Comparison of ENCODE assay signal across 11 cellular contexts in genomic region chr1:162022626-162023025, GRCh38. TPM values are rescaled to one million over a fixed set of nuclear protein-coding genes. Genes with fewer than 3 reads are reported as not detected.
A peak's percentile ranks its signal among the peaks of the same experiment; 100 is the strongest.
DNase-seq lines count a peak whose midpoint lies in the region; ATAC-seq and TF ChIP-seq lines count a peak whose summit lies in the region.
"Had no signal": no experiment of that assay in that cellular context is flagged by ENCODE, and none has a peak within 500 bp of the region (broad histone marks: within the 10 kb centered on the region; RNA-seq: fewer than 3 reads in every experiment).

No MANE protein-coding gene starts in this region.

- POLR2A ChIA-PET in CD4-positive, alpha-beta memory T cell (lab: Charles Lee; ENCODE audit: partially characterized antibody): no interaction called here

- H3K4me1 Mint-ChIP-seq in CD4-positive, alpha-beta memory T cell: peaks cover 3 to 13% (median 7%) of the 10 kb centered on the region in 4 donors
- H3K4me1 Mint-ChIP-seq in endodermal cell (peaks cover 12% of the 10 kb centered on the region), osteocyte (ENCODE audit: unreplicated experiment) (peaks cover 50% of the 10 kb centered on the region)

- H3K4me2 ChIP-seq in KMS-11: peak overlapping the region; percentile 71

- H3K4me3 Mint-ChIP-seq in CD4-positive, alpha-beta memory T cell: peak overlapping the region; percentile 86 to 95 (median 88)
- H3K4me3 Mint-ChIP-seq in endodermal cell (no peak overlapping the region), osteocyte (ENCODE audit: unreplicated experiment) (peak overlapping the region; percentile 93)

- in situ Hi-C loops in KBM-7 (cut with MboI; ENCODE audit: low pct_unique_long_range_greater_than_20kb, low sequenced_read_pairs): no loop called here

- intact Hi-C loops in CD4-positive, alpha-beta memory T cell (cut with micrococcal nuclease): loop anchor here (5.0 kb wide), 1 partner anchor 255 kb away; the partner anchor contains the start of gene ATF6
- intact Hi-C loops in left colon (cut with DNase I, micrococcal nuclease): no loop called here

- no peak for ATAC-seq in GM18868 (IDR thresholded peaks at IDR 0.05; ENCODE audit: unreplicated experiment)
- ATAC-seq in left colon: no peak

- peaks cover 0 to 7% (median 0%) of the 10 kb centered on the region in 8 donors for H3K9me3 Mint-ChIP-seq in CD4-positive, alpha-beta memory T cell
- peaks cover 5% of the 10 kb centered on the region for H3K9me3 Mint-ChIP-seq in endodermal cell
- H3K9me3 Mint-ChIP-seq in osteocyte (ENCODE audit: unreplicated experiment): peaks cover 9% of the 10 kb centered on the region

- no peaks in the 10 kb centered on the region for H4K20me1 ChIP-seq in KMS-11 (ENCODE audit: insufficient read depth)

- no peak overlapping the region for H3K4me3 ChIP-seq in CD4-positive, alpha-beta memory T cell (ENCODE audit: low read length in 2 of 2)
- H3K4me3 ChIP-seq in KMS-11 (IDR thresholded peaks at IDR 0.05; ENCODE audit: insufficient read depth, low read depth, low read length) (no peak overlapping the region), endodermal cell (ENCODE audit: low read length) (no peak overlapping the region)

- CTCF ChIA-PET in CD4-positive, alpha-beta memory T cell (lab: Charles Lee; ENCODE audit: partially characterized antibody): interaction anchor here (2.3 kb wide), 1 partner anchor 13 kb away, joined by 35 read pairs; no protein-coding TSS in a partner anchor

- H3K4me1 ChIP-seq in CD4-positive, alpha-beta memory T cell (ENCODE audit: insufficient read depth, low read length): peaks cover 5% of the 10 kb centered on the region
- H3K4me1 ChIP-seq in KMS-11 (ENCODE audit: low read depth, poor library complexity, severe bottlenecking) (peaks cover 71% of the 10 kb centered on the region), endodermal cell (ENCODE audit: control insufficient read depth, insufficient read depth, low read length) (no peaks in the 10 kb centered on the region)

- H3K36me3 Mint-ChIP-seq in CD4-positive, alpha-beta memory T cell: no peaks in the 10 kb centered on the region
- no peaks in the 10 kb centered on the region for H3K36me3 Mint-ChIP-seq in endodermal cell (ENCODE audit: low read depth)
- peaks cover 17% of the 10 kb centered on the region for H3K36me3 Mint-ChIP-seq in osteocyte (ENCODE audit: unreplicated experiment)

- no peak for DNase-seq in CD4-positive, alpha-beta memory T cell
- DNase-seq in endodermal cell (peak; percentile 40), osteocyte (ENCODE audit: extremely low spot score, unreplicated experiment) (no peak), NCI-H510A (lab: John Stamatoyannopoulos, UW) (no peak), KBM-7 (no peak), left colon (no peak)
- DNase-seq: DND-41 had no signal

- no peak overlapping the region for H3K27ac Mint-ChIP-seq in CD4-positive, alpha-beta memory T cell
- H3K27ac Mint-ChIP-seq in endodermal cell (no peak overlapping the region), osteocyte (ENCODE audit: unreplicated experiment) (peak overlapping the region; percentile 84)

- peaks cover 15 to 39% of the 10 kb centered on the region in 2 donors for H3K27me3 Mint-ChIP-seq in CD4-positive, alpha-beta memory T cell
- peaks cover 56% of the 10 kb centered on the region for H3K27me3 Mint-ChIP-seq in endodermal cell (ENCODE audit: insufficient read depth)
- H3K27me3 Mint-ChIP-seq in osteocyte (ENCODE audit: unreplicated experiment): no peaks in the 10 kb centered on the region

- peaks cover 4% of the 10 kb centered on the region for H3K27me3 ChIP-seq in CD4-positive, alpha-beta memory T cell (ENCODE audit: insufficient read depth, low read length)
- no peaks in the 10 kb centered on the region for H3K27me3 ChIP-seq in KMS-11 (ENCODE audit: insufficient read depth, low read depth)
- peaks cover 45% of the 10 kb centered on the region for H3K27me3 ChIP-seq in endodermal cell (ENCODE audit: control insufficient read depth, insufficient read depth, low read length, poor library complexity, severe bottlenecking)

- no peaks in the 10 kb centered on the region for H3K36me3 ChIP-seq in CD4-positive, alpha-beta memory T cell (ENCODE audit: insufficient read depth, low read length)
- H3K36me3 ChIP-seq in KMS-11 (ENCODE audit: insufficient read depth) (no peaks in the 10 kb centered on the region), endodermal cell (ENCODE audit: control insufficient read depth, insufficient read depth, low read length) (no peaks in the 10 kb centered on the region)
- H3K36me3 ChIP-seq: neutrophil had no signal

- H2AFZ ChIP-seq in KMS-11 (ENCODE audit: low read depth): no peak overlapping the region

- 95 to 99% methylated on average over 9 of the region's 9 CpGs for WGBS in endodermal cell (ENCODE audit: insufficient coverage in 1 of 2, insufficient read length in 1 of 2), 2 experiments

- H3K9ac ChIP-seq in KMS-11: no peak overlapping the region; the same call in 1 of the 2 replicates
- H3K9ac ChIP-seq in endodermal cell (ENCODE audit: extremely low read depth, low read length, poor library complexity, severe bottlenecking): no peak overlapping the region

- H3K79me2 ChIP-seq in KMS-11 (ENCODE audit: insufficient read depth, low read depth): peaks cover 27% of the 10 kb centered on the region; the same call in 1 of the 2 replicates

- no peaks in the 10 kb centered on the region for H3K9me3 ChIP-seq in CD4-positive, alpha-beta memory T cell (ENCODE audit: control insufficient read depth in 1 of 2, low read length in 2 of 2)
- H3K9me3 ChIP-seq in endodermal cell (ENCODE audit: control insufficient read depth, low read length): no peaks in the 10 kb centered on the region
- H3K9me3 ChIP-seq: neutrophil had no signal

- no peak overlapping the region for H3K27ac ChIP-seq in CD4-positive, alpha-beta memory T cell (ENCODE audit: low read depth, low read length)
- H3K27ac ChIP-seq in KMS-11 (no peak overlapping the region; the same call in 1 of the 2 replicates), endodermal cell (ENCODE audit: low read depth, low read length) (no peak overlapping the region)
- H3K27ac ChIP-seq: neutrophil had no signal

- TF ChIP-seq CTCF in KMS-11 (conservative IDR thresholded peaks at IDR 0.05; ENCODE audit: low read depth, low read length) (no peak), endodermal cell (conservative IDR thresholded peaks at IDR 0.05) (no peak), osteocyte (IDR thresholded peaks at IDR 0.05) (no peak)

RNA-seq across cellular contexts. Expression of gene OLFML2B, which starts 1.0 kb away (rescaled TPM):
- under 1 TPM; 0.36 to 0.58 TPM for total RNA-seq in CD4-positive, alpha-beta memory T cell
- polyA plus RNA-seq in CD4-positive, alpha-beta memory T cell: not detected
- total RNA-seq in endodermal cell (under 1 TPM; 0.75 to 1.00 TPM), osteocyte (66.0 and 66.7 TPM in 2 replicates), left colon (1 to 10 TPM; 1.1 to 4.3 TPM)
- 5.8 TPM for polyA plus RNA-seq in endodermal cell (2013, experiment 1 of 2)
- polyA plus RNA-seq in endodermal cell (2013, experiment 2 of 2): 5.5 TPM
- total RNA-seq: bronchial epithelial cell had no signal

RNA-seq across cellular contexts. Expression of gene NOS1AP, which starts 46.9 kb away (rescaled TPM):
- not detected for total RNA-seq in CD4-positive, alpha-beta memory T cell
- not detected for polyA plus RNA-seq in CD4-positive, alpha-beta memory T cell
- 1 to 10 TPM; 4.8 to 5.9 TPM for total RNA-seq in endodermal cell
- 5.5 TPM for polyA plus RNA-seq in endodermal cell (2013, experiment 1 of 2)
- 4.8 TPM for polyA plus RNA-seq in endodermal cell (2013, experiment 2 of 2)
- 2.5 and 2.9 TPM in 2 replicates for total RNA-seq in osteocyte
- 10 to 100 TPM; 11.3 to 14.4 TPM for total RNA-seq in left colon

Comparison
In these comparisons a context has a peak if more than half of its experiments do, and no peak if none do; other contexts are left out.
1. RNA of gene OLFML2B, which starts 1.0 kb away (total RNA-seq): 66.0 to 66.7 TPM in osteocyte; 1.1 to 4.3 TPM in left colon, 0.75 to 1.00 TPM in endodermal cell and 0.36 to 0.58 TPM in CD4-positive, alpha-beta memory T cell; every median in the first group is over 10 times any median in the second.